37 cellular contexts compared by ENCODE assay signal in genomic region chr16:923184-923583, GRCh38.
"Had no signal": no experiment of that assay in that cellular context is flagged by ENCODE, and none has a peak within 500 bp of the region (broad histone marks: within the 10 kb centered on the region; RNA-seq: fewer than 3 reads in every experiment).

No MANE protein-coding gene starts in this region.

- H3K4me1 ChIP-seq: adrenal gland, body of pancreas, breast epithelium had no signal

- H3K27me3 Mint-ChIP-seq: activated B cell treated with CpG ODN at 0.5 μM for 24 hours; activated CD4-positive, alpha-beta memory T cell treated with anti-CD3 and anti-CD28 coated beads for 36 hours; activated CD4-positive, alpha-beta T cell treated with anti-CD3 and anti-CD28 coated beads, Interleukin-2, amount 10 ng/mL, durations not matched to agents 24 days and 14 days; activated CD8-positive, alpha-beta T cell treated with anti-CD3 and anti-CD28 coated beads for 36 hours; activated naive CD8-positive, alpha-beta T cell treated with anti-CD3 and anti-CD28 coated beads for 36 hours; activated T-helper 17 cell treated with anti-CD3 and anti-CD28 coated beads, Interleukin-2, amount 50 U/mL, for 72 hours had no signal

- H3K27ac Mint-ChIP-seq: activated B cell treated with CpG ODN at 0.5 μM for 24 hours; activated CD4-positive, alpha-beta memory T cell treated with anti-CD3 and anti-CD28 coated beads for 36 hours; activated CD4-positive, alpha-beta T cell treated with anti-CD3 and anti-CD28 coated beads, Interleukin-2, amount 10 ng/mL, durations not matched to agents 24 days and 14 days; activated CD8-positive, alpha-beta T cell treated with anti-CD3 and anti-CD28 coated beads for 36 hours; activated naive CD4-positive, alpha-beta T cell treated with anti-CD3 and anti-CD28 coated beads for 36 hours; activated naive CD8-positive, alpha-beta T cell treated with anti-CD3 and anti-CD28 coated beads for 36 hours; activated T-cell treated with anti-CD3 and anti-CD28 coated beads, Interleukin-2, amount 50 U/mL, for 72 hours; activated T-helper 1 cell treated with anti-CD3 and anti-CD28 coated beads, Interleukin-12 subunit alpha, Interleukin-12 subunit beta, Interleukin-2, Interleukin-4 antibody, amounts not matched to agents 30 ng/mL and 10 ng/mL and 1 ng/mL, durations not matched to agents 14 hours and 24 hours and 36 hours; activated T-helper 17 cell treated with anti-CD3 and anti-CD28 coated beads, Interleukin-2, amount 50 U/mL, for 72 hours; T-helper 1 cell treated with Interleukin-12 subunit alpha and Interleukin-12 subunit beta and Interleukin-4 antibody, amounts not matched to agents 30 μg/mL and 1 μg/mL, for 36 hours; T-helper 2 cell treated with Interferon-gamma antibody and Interleukin-4, amounts not matched to agents 5 μg/mL and 100 μg/mL, for 36 hours had no signal

- H3K4me1 Mint-ChIP-seq: activated CD4-positive, alpha-beta T cell treated with anti-CD3 and anti-CD28 coated beads, Interleukin-2, amount 10 ng/mL, durations not matched to agents 24 days and 14 days; activated naive CD8-positive, alpha-beta T cell treated with anti-CD3 and anti-CD28 coated beads for 36 hours had no signal

- H3K36me3 ChIP-seq: adrenal gland, brain microvascular endothelial cell had no signal

- H3K9me3 ChIP-seq: adrenal gland, body of pancreas, breast epithelium had no signal

- H3K9me3 Mint-ChIP-seq: activated T-helper 17 cell treated with anti-CD3 and anti-CD28 coated beads, Interleukin-2, amount 50 U/mL, for 72 hours had no signal

- H3K4me3 ChIP-seq: adrenal gland, body of pancreas, breast epithelium had no signal

- ATAC-seq: activated CD8-positive, alpha-beta T cell treated with anti-CD3 and anti-CD28 coated beads for 36 hours; activated naive CD4-positive, alpha-beta T cell treated with anti-CD3 and anti-CD28 coated beads, Interleukin-2, amount 50 U/mL, for 72 hours; activated T-cell treated with anti-CD3 and anti-CD28 coated beads, Interleukin-2, amount 50 U/mL, for 4 hours; activated T-cell treated with anti-CD3 and anti-CD28 coated beads, Interleukin-2, amount 50 U/mL, for 72 hours; activated T-helper 17 cell treated with anti-CD3 and anti-CD28 coated beads, Interleukin-2, amount 50 U/mL, for 72 hours; body of pancreas had no signal

- FAIRE-seq: astrocyte, TTC549 had no signal

- H3K4me3 Mint-ChIP-seq: activated B cell treated with CpG ODN at 0.5 μM for 24 hours; activated CD4-positive, alpha-beta memory T cell treated with anti-CD3 and anti-CD28 coated beads for 36 hours; activated CD4-positive, alpha-beta T cell treated with anti-CD3 and anti-CD28 coated beads, Interleukin-2, amount 10 ng/mL, durations not matched to agents 24 days and 14 days; activated CD8-positive, alpha-beta T cell treated with anti-CD3 and anti-CD28 coated beads for 36 hours; activated naive CD4-positive, alpha-beta T cell treated with anti-CD3 and anti-CD28 coated beads for 36 hours; activated naive CD8-positive, alpha-beta T cell treated with anti-CD3 and anti-CD28 coated beads for 36 hours; activated T-cell treated with anti-CD3 and anti-CD28 coated beads, Interleukin-2, amount 50 U/mL, for 4 hours; activated T-cell treated with anti-CD3 and anti-CD28 coated beads, Interleukin-2, amount 50 U/mL, for 72 hours; activated T-helper 1 cell treated with anti-CD3 and anti-CD28 coated beads, Interleukin-12 subunit alpha, Interleukin-12 subunit beta, Interleukin-2, Interleukin-4 antibody, amounts not matched to agents 30 ng/mL and 10 ng/mL and 1 ng/mL, durations not matched to agents 14 hours and 24 hours and 36 hours; activated T-helper 17 cell treated with anti-CD3 and anti-CD28 coated beads, Interleukin-2, amount 50 U/mL, for 72 hours; T-helper 1 cell treated with Interleukin-12 subunit alpha and Interleukin-12 subunit beta and Interleukin-4 antibody, amounts not matched to agents 30 μg/mL and 1 μg/mL, for 36 hours; T-helper 2 cell treated with Interferon-gamma antibody and Interleukin-4, amounts not matched to agents 5 μg/mL and 100 μg/mL, for 36 hours had no signal

- H3K27ac ChIP-seq: adrenal gland, body of pancreas, brain microvascular endothelial cell, breast epithelium, VCaP had no signal

- DNase-seq: activated B cell treated with CpG ODN at 0.5 μM for 24 hours; activated CD4-positive, alpha-beta memory T cell treated with anti-CD3 and anti-CD28 coated beads for 36 hours; activated CD4-positive, alpha-beta T cell treated with anti-CD3 and anti-CD28 coated beads for 4 hours; activated CD4-positive, alpha-beta T cell treated with anti-CD3 and anti-CD28 coated beads, Interleukin-2, amount 10 ng/mL, durations not matched to agents 24 days and 14 days; activated CD4-positive, alpha-beta T cell treated with anti-CD3 and anti-CD28 coated beads, Interleukin-2, amount 50 U/mL, for 1 hour; activated CD4-positive, alpha-beta T cell treated with anti-CD3 and anti-CD28 coated beads, Interleukin-2, amount 50 U/mL, for 4 hours; activated CD4-positive, CD25-positive, alpha-beta regulatory T cell treated with anti-CD3 and anti-CD28 coated beads, Interleukin-2, amount 50 U/mL, for 72 hours; activated CD8-positive, alpha-beta memory T cell treated with anti-CD3 and anti-CD28 coated beads, Interleukin-2, amount 50 U/mL, for 4 hours; activated CD8-positive, alpha-beta T cell treated with anti-CD3 and anti-CD28 coated beads for 36 hours; activated effector memory CD4-positive, alpha-beta T cell treated with anti-CD3 and anti-CD28 coated beads, Interleukin-2, amount 50 U/mL, for 16 hours; activated gamma-delta T cell treated with Interleukin-2 at 50 U/mL for 16 hours; activated naive CD4-positive, alpha-beta T cell; activated naive CD4-positive, alpha-beta T cell treated with anti-CD3 and anti-CD28 coated beads for 36 hours; activated naive CD4-positive, alpha-beta T cell treated with anti-CD3 and anti-CD28 coated beads, Interleukin-2, amount 50 U/mL, for 16 hours; activated naive CD8-positive, alpha-beta T cell treated with anti-CD3 and anti-CD28 coated beads for 36 hours; activated T-cell treated with anti-CD3 and anti-CD28 coated beads for 4 hours; activated T-cell treated with anti-CD3 and anti-CD28 coated beads, Interleukin-2, amount 50 U/mL, for 1 hour; activated T-cell treated with anti-CD3 and anti-CD28 coated beads, Interleukin-2, amount 50 U/mL, for 4 hours; activated T-cell treated with anti-CD3 and anti-CD28 coated beads, Interleukin-2, amount 50 U/mL, for 72 hours; adrenal gland; amniotic stem cell; aorta; body of pancreas; brain microvascular endothelial cell; central memory CD4-positive, alpha-beta T cell; T-helper 1 cell; T-helper 2 cell; T-helper 9 cell had no signal
